In genomic region chr20:38267251-38267650, GRCh38 we compare ENCODE assay signal across 27 cellular contexts. TPM values are rescaled to one million over a fixed set of nuclear protein-coding genes. Genes with fewer than 3 reads are reported as not detected.
"Had no signal": no experiment of that assay in that cellular context is flagged by ENCODE, and none has a peak within 500 bp of the region (broad histone marks: within the 10 kb centered on the region; RNA-seq: fewer than 3 reads in every experiment).

No MANE protein-coding gene starts in this region.

- H3K4me3 ChIP-seq: esophagus squamous epithelium, gastroesophageal sphincter, heart right ventricle, lower lobe of right lung, right atrium auricular region, thoracic aorta, tibial nerve, upper lobe of left lung, uterus had no signal

- ATAC-seq: foreskin keratinocyte; gastroesophageal sphincter; left colon; left ventricle myocardium superior; lower lobe of right lung; natural killer cell; sciatic nerve; stimulated activated naive B cell treated with anti-CD40 and anti-IgM and Interleukin-4, amounts not matched to agents 10 μg/mL and 1 μg/mL and 100 μg/mL, for 72 hours had no signal

- H3K4me1 Mint-ChIP-seq: natural killer cell; stimulated activated naive B cell treated with anti-CD40 and anti-IgM and Interleukin-4, amounts not matched to agents 10 μg/mL and 1 μg/mL and 100 μg/mL, for 72 hours had no signal

- H3K27ac Mint-ChIP-seq: natural killer cell; progenitor cell of endocrine pancreas; stimulated activated naive B cell treated with anti-CD40 and anti-IgM and Interleukin-4, amounts not matched to agents 10 μg/mL and 1 μg/mL and 100 μg/mL, for 72 hours; stimulated activated naive CD8-positive, alpha-beta T cell treated with anti-CD3 and anti-CD28 coated beads, Interleukin-15, Interleukin-2, amounts not matched to agents 100 ng/mL and 50 ng/mL, for 24 hours had no signal

- H3K27ac ChIP-seq: esophagus squamous epithelium, foreskin keratinocyte, gastroesophageal sphincter, lower lobe of right lung, parathyroid adenoma, thoracic aorta, tibial nerve, upper lobe of left lung, uterus had no signal

- H3K36me3 ChIP-seq: esophagus squamous epithelium, gastroesophageal sphincter, heart right ventricle, lower lobe of right lung, right atrium auricular region, thoracic aorta, tibial nerve, upper lobe of left lung, uterus had no signal

- DNase-seq: caudate nucleus; cerebellar nuclear complex; effector memory CD4-positive, alpha-beta T cell; erythroblast; esophagus squamous epithelium; foreskin keratinocyte; heart right ventricle; hippocampal formation; left colon; left ventricle myocardium superior; lower lobe of right lung; natural killer cell; stimulated activated CD4-positive, alpha-beta T cell treated with anti-CD3 and anti-CD28 coated beads, Interleukin-2, amount 100 ng/mL, for 24 hours; stimulated activated naive B cell treated with anti-CD40 and anti-IgM and Interleukin-4, amounts not matched to agents 10 μg/mL and 1 μg/mL and 100 μg/mL, for 72 hours; upper lobe of left lung; uterus had no signal

- H3K27me3 ChIP-seq: right atrium auricular region, tibial nerve, upper lobe of left lung, uterus had no signal

- H3K9me3 Mint-ChIP-seq: natural killer cell; stimulated activated naive CD8-positive, alpha-beta T cell treated with anti-CD3 and anti-CD28 coated beads, Interleukin-15, Interleukin-2, amounts not matched to agents 100 ng/mL and 50 ng/mL, for 24 hours had no signal

- H3K9me3 ChIP-seq: esophagus squamous epithelium, gastroesophageal sphincter, lower lobe of right lung, right atrium auricular region, thoracic aorta, tibial nerve, upper lobe of left lung, uterus had no signal

- H3K4me1 ChIP-seq: parathyroid adenoma, uterus had no signal

- H3K36me3 Mint-ChIP-seq: natural killer cell; stimulated activated naive B cell treated with anti-CD40 and anti-IgM and Interleukin-4, amounts not matched to agents 10 μg/mL and 1 μg/mL and 100 μg/mL, for 72 hours had no signal

- H3K4me3 Mint-ChIP-seq: natural killer cell; stimulated activated naive B cell treated with anti-CD40 and anti-IgM and Interleukin-4, amounts not matched to agents 10 μg/mL and 1 μg/mL and 100 μg/mL, for 72 hours; stimulated activated naive CD8-positive, alpha-beta T cell treated with anti-CD3 and anti-CD28 coated beads, Interleukin-15, Interleukin-2, amounts not matched to agents 100 ng/mL and 50 ng/mL, for 24 hours had no signal

RNA-seq across cellular contexts. Expression of gene KIAA1755, which starts 6.7 kb away (rescaled TPM):
- total RNA-seq: natural killer cell had no signal
- polyA plus RNA-seq: neural cell had no signal

RNA-seq across cellular contexts. Expression of gene BPI, which starts 36.7 kb away (rescaled TPM):
- total RNA-seq: endothelial cell of umbilical vein, foreskin keratinocyte, kidney epithelial cell, left colon, left ventricle myocardium superior, progenitor cell of endocrine pancreas, right atrium auricular region had no signal
- polyA plus RNA-seq: endothelial cell of umbilical vein, foreskin keratinocyte, neural cell had no signal
